Comparison of ENCODE assay signal across 35 cellular contexts in genomic region chr9:107430071-107430470, GRCh38.
"Had no signal": no experiment of that assay in that cellular context is flagged by ENCODE, and none has a peak within 500 bp of the region (broad histone marks: within the 10 kb centered on the region; RNA-seq: fewer than 3 reads in every experiment).

No MANE protein-coding gene starts in this region.

- H3K27ac ChIP-seq: KMS-11 had no signal

- H3K27me3 ChIP-seq: MG63 had no signal

- H3K4me3 ChIP-seq: MG63 had no signal

- H3K36me3 ChIP-seq: MG63 had no signal

- H3K9me3 ChIP-seq: MG63 had no signal

- DNase-seq: Karpas-422, Kasumi-1, MG63, MM.1S, MV-4-11, NCI-H1048, NCI-H1092, NCI-H1092 treated with DMSO at 0.1 percent for 48 hours, NCI-H1105, NCI-H1105 treated with DMSO at 0.1 percent for 48 hours, NCI-H1417, NCI-H1417 treated with DMSO at 0.1 percent for 48 hours, NCI-H1436, NCI-H1436 treated with DMSO at 0.1 percent for 48 hours, NCI-H146, NCI-H1694, NCI-H1694 treated with DMSO at 0.1 percent for 48 hours, NCI-H187, NCI-H187 treated with DMSO at 0.1 percent for 48 hours, NCI-H1930, NCI-H2029, NCI-H2029 treated with DMSO at 0.1 percent for 48 hours, NCI-H2081, NCI-H2081 treated with DMSO at 0.1 percent for 48 hours, NCI-H2107, NCI-H2171, NCI-H2171 treated with DMSO at 0.1 percent for 48 hours, NCI-H2227 treated with DMSO at 0.1 percent for 48 hours, NCI-H226, NCI-H345, NCI-H446, NCI-H510A, NCI-H510A treated with DMSO at 0.1 percent for 48 hours, NCI-H524 had no signal
